ENCODE assay signal across 34 cellular contexts in the genomic region with DNA sequence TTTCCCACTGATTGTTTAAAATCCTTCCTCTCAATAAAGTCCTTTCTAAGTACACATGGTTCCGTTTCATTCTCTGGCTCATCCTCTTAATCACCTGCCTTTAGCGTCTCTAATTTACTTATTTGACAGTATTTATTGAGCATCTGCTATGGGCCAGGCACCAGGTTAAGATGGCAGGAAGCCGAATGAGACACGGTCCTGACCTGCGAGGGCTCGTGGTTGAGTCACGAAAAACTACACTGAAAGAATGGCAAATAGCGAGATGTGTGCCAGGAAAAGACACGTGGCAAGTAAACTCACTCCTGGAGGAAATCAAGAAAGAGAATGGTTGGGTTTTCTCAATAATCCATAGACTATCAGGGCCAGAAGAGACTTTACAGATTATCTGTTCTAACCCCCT.
"Had no signal": no experiment of that assay in that cellular context is flagged by ENCODE, and none has a peak within 500 bp of the region (broad histone marks: within the 10 kb centered on the region; RNA-seq: fewer than 3 reads in every experiment).

No MANE protein-coding gene starts in this region.

- H3K4me3 Mint-ChIP-seq: activated CD4-positive, alpha-beta memory T cell treated with anti-CD3 and anti-CD28 coated beads, Interleukin-2, amount 10 ng/mL, durations not matched to agents 7 days and 5 days; activated CD8-positive, alpha-beta memory T cell treated with anti-CD3 and anti-CD28 coated beads, Interleukin-2, amount 10 ng/mL, durations not matched to agents 7 days and 5 days; activated naive CD8-positive, alpha-beta T cell treated with anti-CD3 and anti-CD28 coated beads for 36 hours; activated T-cell treated with anti-CD3 and anti-CD28 coated beads, Interleukin-2, amount 50 U/mL, for 72 hours; activated T-helper 17 cell treated with anti-CD3 and anti-CD28 coated beads, Interleukin-2, amount 50 U/mL, for 72 hours had no signal

- H3K36me3 ChIP-seq: SJCRH30, WERI-Rb-1 had no signal

- H3K9me3 ChIP-seq: SJCRH30 had no signal

- H3K36me3 Mint-ChIP-seq: activated naive CD8-positive, alpha-beta T cell treated with anti-CD3 and anti-CD28 coated beads for 36 hours had no signal

- H2AFZ ChIP-seq: PC-9 had no signal

- H3K27me3 ChIP-seq: SJCRH30 had no signal

- H3K9me3 Mint-ChIP-seq: activated CD4-positive, alpha-beta memory T cell treated with anti-CD3 and anti-CD28 coated beads, Interleukin-2, amount 10 ng/mL, durations not matched to agents 7 days and 5 days; activated naive CD8-positive, alpha-beta T cell treated with anti-CD3 and anti-CD28 coated beads for 36 hours; activated T-cell treated with anti-CD3 and anti-CD28 coated beads, Interleukin-2, amount 50 U/mL, for 72 hours; activated T-helper 17 cell treated with anti-CD3 and anti-CD28 coated beads, Interleukin-2, amount 50 U/mL, for 72 hours had no signal

- H3K27ac ChIP-seq: KMS-11, PC-9, SJCRH30, SK-N-MC, WERI-Rb-1 had no signal

- DNase-seq: activated CD4-positive, alpha-beta memory T cell treated with anti-CD3 and anti-CD28 coated beads, Interleukin-2, amount 10 ng/mL, durations not matched to agents 7 days and 5 days; activated CD4-positive, alpha-beta T cell treated with anti-CD3 and anti-CD28 coated beads for 1 hour; activated CD4-positive, alpha-beta T cell treated with anti-CD3 and anti-CD28 coated beads for 48 hours; activated CD4-positive, CD25-positive, alpha-beta regulatory T cell; activated CD8-positive, alpha-beta memory T cell treated with anti-CD3 and anti-CD28 coated beads for 24 hours; activated CD8-positive, alpha-beta memory T cell treated with anti-CD3 and anti-CD28 coated beads, Interleukin-2, amount 10 ng/mL, durations not matched to agents 7 days and 5 days; activated effector memory CD4-positive, alpha-beta T cell treated with anti-CD3 and anti-CD28 coated beads, Interleukin-2, amount 50 U/mL, for 16 hours; activated naive CD4-positive, alpha-beta T cell; activated naive CD4-positive, alpha-beta T cell treated with anti-CD3 and anti-CD28 coated beads, Interleukin-2, amount 50 U/mL, for 16 hours; activated naive CD8-positive, alpha-beta T cell treated with anti-CD3 and anti-CD28 coated beads for 36 hours; activated T-cell treated with anti-CD3 and anti-CD28 coated beads, Interleukin-2, amount 50 U/mL, for 1 hour; activated T-cell treated with anti-CD3 and anti-CD28 coated beads, Interleukin-2, amount 50 U/mL, for 72 hours; amniotic stem cell; aorta; caudate nucleus; NCI-H1048; NCI-H1105 treated with DMSO at 0.1 percent for 48 hours; NCI-H1436; NCI-H1694; NCI-H1930; NCI-H2081 treated with DMSO at 0.1 percent for 48 hours; NCI-H226; NCI-H446 treated with DMSO at 0.1 percent for 48 hours; NCI-H524; NCI-H69; NK-92 treated with Interleukin-12 subunit alpha and Interleukin-12 subunit beta, amount 100 ng/mL, for 24 hours; PC-9; Right ventricle myocardium superior; SJCRH30; T1000; WERI-Rb-1 had no signal

- H3K27ac Mint-ChIP-seq: activated CD4-positive, alpha-beta memory T cell treated with anti-CD3 and anti-CD28 coated beads, Interleukin-2, amount 10 ng/mL, durations not matched to agents 7 days and 5 days; activated CD8-positive, alpha-beta memory T cell treated with anti-CD3 and anti-CD28 coated beads, Interleukin-2, amount 10 ng/mL, durations not matched to agents 7 days and 5 days; activated naive CD8-positive, alpha-beta T cell treated with anti-CD3 and anti-CD28 coated beads for 36 hours; activated T-cell treated with anti-CD3 and anti-CD28 coated beads, Interleukin-2, amount 50 U/mL, for 72 hours; activated T-helper 17 cell treated with anti-CD3 and anti-CD28 coated beads, Interleukin-2, amount 50 U/mL, for 72 hours had no signal

- ATAC-seq: activated CD8-positive, alpha-beta memory T cell treated with anti-CD3 and anti-CD28 coated beads, Interleukin-2, amount 10 ng/mL, durations not matched to agents 7 days and 5 days; activated T-cell treated with anti-CD3 and anti-CD28 coated beads, Interleukin-2, amount 50 U/mL, for 72 hours; activated T-helper 17 cell treated with anti-CD3 and anti-CD28 coated beads, Interleukin-2, amount 50 U/mL, for 72 hours had no signal

- H3K4me3 ChIP-seq: PC-9, SJCRH30, SK-N-MC had no signal

- H3K4me1 ChIP-seq: SJCRH30 had no signal

- H3K4me2 ChIP-seq: KMS-11, PC-9 had no signal
